Comparison of ENCODE assay signal across 11 cellular contexts in the genomic region with DNA sequence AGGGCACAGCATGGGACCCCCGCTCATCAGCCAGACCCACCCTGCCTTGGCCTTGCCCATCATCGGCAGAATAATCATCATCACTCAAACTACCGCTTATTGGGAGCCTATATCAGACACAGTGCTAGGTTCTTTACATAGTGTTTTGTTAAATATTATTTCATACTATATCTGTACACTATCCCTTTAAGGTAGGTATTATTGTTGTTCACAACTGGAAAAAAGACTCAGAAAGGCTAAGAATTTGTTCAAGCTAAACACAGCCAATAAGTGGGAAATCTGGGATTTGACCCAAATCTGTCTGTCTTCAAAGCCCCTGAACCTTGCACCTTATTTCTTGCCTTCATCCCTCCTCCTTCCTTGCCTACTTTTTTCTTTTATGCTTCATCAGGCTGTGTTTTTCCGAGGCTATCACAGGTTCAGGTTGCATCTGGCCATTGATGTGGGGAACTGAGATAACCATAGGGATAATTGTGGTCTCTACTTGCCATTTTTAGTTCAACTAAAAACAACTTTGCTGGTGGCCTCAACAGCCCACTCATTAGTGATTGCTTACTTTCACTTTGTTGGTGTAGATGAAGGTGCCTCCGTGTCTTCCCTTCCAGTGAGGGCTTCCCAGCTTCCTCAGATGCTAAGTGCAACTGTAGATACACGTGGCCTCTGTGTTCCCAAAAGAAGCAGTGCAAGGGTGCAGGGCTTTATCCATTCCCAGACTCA. TPM values are rescaled to one million over a fixed set of nuclear protein-coding genes. Genes with fewer than 3 reads are reported as not detected.
DNase-seq lines count a peak whose midpoint lies in the region; ATAC-seq and TF ChIP-seq lines count a peak whose summit lies in the region.
"Had no signal": no experiment of that assay in that cellular context is flagged by ENCODE, and none has a peak within 500 bp of the region (broad histone marks: within the 10 kb centered on the region; RNA-seq: fewer than 3 reads in every experiment).

No MANE protein-coding gene starts in this region.

- intact Hi-C loops in left colon (cut with DNase I, micrococcal nuclease), result loop anchor here in 1 of 2 donors (5.0 to 10.0 kb wide), 4 partner anchors 200 to 797 kb away; no protein-coding TSS in a partner anchor

- H3K4me3 ChIP-seq in CD8-positive, alpha-beta memory T cell (ENCODE audit: low read length), result no peak overlapping the region
- no peak overlapping the region for H3K4me3 ChIP-seq in neural progenitor cell

- H3K4me3 Mint-ChIP-seq in CD8-positive, alpha-beta memory T cell, result peak overlapping the region in 3 of 7 donors; percentile 33 to 71 (median 68)
- peak overlapping the region; percentile 30 for H3K4me3 Mint-ChIP-seq in activated naive CD8-positive, alpha-beta T cell treated with anti-CD3 and anti-CD28 coated beads, Interleukin-2, amount 50 U/mL, for 24 hours
- no peak overlapping the region for H3K4me3 Mint-ChIP-seq in neural progenitor cell

- H3K27me3 ChIP-seq in CD8-positive, alpha-beta memory T cell (ENCODE audit: insufficient read depth, low read length, poor library complexity, severe bottlenecking), result no peaks in the 10 kb centered on the region
- H3K27me3 ChIP-seq in neural progenitor cell, result no peaks in the 10 kb centered on the region
- H3K27me3 ChIP-seq: transverse colon had no signal

- H3K9me3 Mint-ChIP-seq in CD8-positive, alpha-beta memory T cell, result peaks cover 0 to 2% (median 0%) of the 10 kb centered on the region in 5 donors
- H3K9me3 Mint-ChIP-seq in activated naive CD8-positive, alpha-beta T cell treated with anti-CD3 and anti-CD28 coated beads, Interleukin-2, amount 50 U/mL, for 24 hours, result no peaks in the 10 kb centered on the region
- peaks cover 2% of the 10 kb centered on the region for H3K9me3 Mint-ChIP-seq in neural progenitor cell

- H3K4me1 Mint-ChIP-seq in CD8-positive, alpha-beta memory T cell, result peaks cover 21 to 43% (median 41%) of the 10 kb centered on the region in 3 donors
- H3K4me1 Mint-ChIP-seq in activated naive CD8-positive, alpha-beta T cell treated with anti-CD3 and anti-CD28 coated beads, Interleukin-2, amount 50 U/mL, for 24 hours, result peaks cover 36% of the 10 kb centered on the region
- H3K4me1 Mint-ChIP-seq in neural progenitor cell, result peaks cover 12% of the 10 kb centered on the region

- no peaks in the 10 kb centered on the region for H3K36me3 ChIP-seq in CD8-positive, alpha-beta memory T cell (ENCODE audit: insufficient read depth, low read length)
- no peaks in the 10 kb centered on the region for H3K36me3 ChIP-seq in neural progenitor cell
- H3K36me3 ChIP-seq: transverse colon had no signal

- no peak overlapping the region for H2AFZ ChIP-seq in neural progenitor cell (replicated peaks)

- no peak for TF ChIP-seq CTCF in neural progenitor cell (IDR thresholded peaks at IDR 0.05)

- H3K9me3 ChIP-seq in CD8-positive, alpha-beta memory T cell (ENCODE audit: low read length), result no peaks in the 10 kb centered on the region
- no peaks in the 10 kb centered on the region for H3K9me3 ChIP-seq in neural progenitor cell (ENCODE audit: low read depth)
- H3K9me3 ChIP-seq: transverse colon had no signal

- DNase-seq in CD8-positive, alpha-beta memory T cell, result no peak
- DNase-seq in activated naive CD8-positive, alpha-beta T cell treated with anti-CD3 and anti-CD28 coated beads, Interleukin-2, amount 50 U/mL, for 24 hours, result no peak
- no peak for DNase-seq in neural progenitor cell (ENCODE audit: low spot score)
- no peak for DNase-seq in foreskin melanocyte
- DNase-seq in left colon, result no peak
- no peak for DNase-seq in midbrain (lab: John Stamatoyannopoulos, UW)
- DNase-seq: NCI-H2171 had no signal

- no peaks in the 10 kb centered on the region for H3K79me2 ChIP-seq in neural progenitor cell (ENCODE audit: low read depth)

- no peak overlapping the region for H3K4me2 ChIP-seq in neural progenitor cell

- ATAC-seq in GM21360 (IDR thresholded peaks at IDR 0.05; ENCODE audit: unreplicated experiment) (peak; percentile 39), HG03432 (IDR thresholded peaks at IDR 0.05; ENCODE audit: unreplicated experiment) (peak; percentile 39), left colon (no peak)
- ATAC-seq in activated naive CD8-positive, alpha-beta T cell treated with anti-CD3 and anti-CD28 coated beads, Interleukin-2, amount 50 U/mL, for 24 hours, result no peak

- no peaks in the 10 kb centered on the region for H3F3A ChIP-seq in neural progenitor cell (ENCODE audit: low read depth)

- no peaks in the 10 kb centered on the region for H3K27me3 Mint-ChIP-seq in CD8-positive, alpha-beta memory T cell
- no peaks in the 10 kb centered on the region for H3K27me3 Mint-ChIP-seq in activated naive CD8-positive, alpha-beta T cell treated with anti-CD3 and anti-CD28 coated beads, Interleukin-2, amount 50 U/mL, for 24 hours
- H3K27me3 Mint-ChIP-seq in neural progenitor cell (ENCODE audit: insufficient read depth, low read depth), result peaks cover 5% of the 10 kb centered on the region

- POLR2A ChIA-PET in CD8-positive, alpha-beta memory T cell (lab: Charles Lee), result no interaction called here

- peaks cover 13% of the 10 kb centered on the region for H3K4me1 ChIP-seq in CD8-positive, alpha-beta memory T cell (ENCODE audit: insufficient read depth, low read length)
- no peaks in the 10 kb centered on the region for H3K4me1 ChIP-seq in neural progenitor cell

- no peak overlapping the region for H3K9ac ChIP-seq in neural progenitor cell

- CTCF ChIA-PET in CD8-positive, alpha-beta memory T cell (lab: Charles Lee), result interaction anchor here (0.9 to 3.7 kb wide), 26 partner anchors 9 to 800 kb away, joined by 3 to 57 read pairs (median 8); no protein-coding TSS in a partner anchor

- H3K36me3 Mint-ChIP-seq in CD8-positive, alpha-beta memory T cell, result peaks cover 0 to 7% (median 2%) of the 10 kb centered on the region in 3 donors
- H3K36me3 Mint-ChIP-seq in activated naive CD8-positive, alpha-beta T cell treated with anti-CD3 and anti-CD28 coated beads, Interleukin-2, amount 50 U/mL, for 24 hours (ENCODE audit: low read depth), result no peaks in the 10 kb centered on the region
- H3K36me3 Mint-ChIP-seq in neural progenitor cell, result no peaks in the 10 kb centered on the region

- H3K27ac ChIP-seq in CD8-positive, alpha-beta memory T cell (ENCODE audit: low read depth, low read length), result no peak overlapping the region
- no peak overlapping the region for H3K27ac ChIP-seq in neural progenitor cell
- H3K27ac ChIP-seq: transverse colon had no signal

- H3K27ac Mint-ChIP-seq in CD8-positive, alpha-beta memory T cell, result peak overlapping the region in 7 of 8 donors; percentile 72 to 98 (median 90)
- H3K27ac Mint-ChIP-seq in activated naive CD8-positive, alpha-beta T cell treated with anti-CD3 and anti-CD28 coated beads, Interleukin-2, amount 50 U/mL, for 24 hours, result peak overlapping the region; percentile 9
- H3K27ac Mint-ChIP-seq in neural progenitor cell, result no peak overlapping the region

- no peaks in the 10 kb centered on the region for H4K20me1 ChIP-seq in neural progenitor cell (ENCODE audit: low read depth)

RNA-seq across cellular contexts. Expression of a gene that starts 35.2 kb away (rescaled TPM):
- total RNA-seq in CD8-positive, alpha-beta memory T cell, result not detected
- polyA plus RNA-seq in CD8-positive, alpha-beta memory T cell, result not detected
- total RNA-seq in neural progenitor cell (ENCODE audit: low replicate concordance) (0.03 and 0.41 TPM in 2 replicates), left colon (not detected)
- total RNA-seq: SK-MEL-5, transverse colon had no signal

RNA-seq across cellular contexts. Expression of a gene that starts 59.2 kb away (rescaled TPM):
- under 1 TPM in 1 of 2 experiments, not detected in 1; 0.04 TPM for total RNA-seq in CD8-positive, alpha-beta memory T cell
- not detected for polyA plus RNA-seq in CD8-positive, alpha-beta memory T cell
- total RNA-seq in neural progenitor cell (ENCODE audit: low replicate concordance), result 0.03 TPM in 1 of 2 replicates, not detected in the other
- under 1 TPM; 0.12 to 0.89 TPM for total RNA-seq in left colon

Comparison
In these comparisons a context has a peak if more than half of its experiments do, and no peak if none do; other contexts are left out.
1. ATAC-seq: peak in GM21360 (single experiment) and HG03432 (single experiment); none in activated naive CD8-positive, alpha-beta T cell treated with anti-CD3 and anti-CD28 coated beads, Interleukin-2, amount 50 U/mL, for 24 hours (single experiment) and left colon (single experiment).